Comparison of ENCODE assay signal across 24 cellular contexts in genomic region chr18:73660931-73661330, GRCh38.
"Had no signal": no experiment of that assay in that cellular context is flagged by ENCODE, and none has a peak within 500 bp of the region (broad histone marks: within the 10 kb centered on the region; RNA-seq: fewer than 3 reads in every experiment).

No MANE protein-coding gene starts in this region.

- H3K4me3 ChIP-seq: ascending aorta, breast epithelium, cardiac muscle cell, coronary artery, esophagus squamous epithelium, gastroesophageal sphincter had no signal

- H3K9me3 ChIP-seq: ascending aorta, breast epithelium, esophagus squamous epithelium, gastroesophageal sphincter had no signal

- H3K27ac ChIP-seq: ascending aorta, breast epithelium, cardiac muscle cell, coronary artery, epithelial cell of prostate, esophagus squamous epithelium, gastroesophageal sphincter had no signal

- DNase-seq: activated B cell treated with CpG ODN at 0.5 μM for 24 hours; activated CD4-positive, alpha-beta T cell treated with anti-CD3 and anti-CD28 coated beads for 48 hours; activated CD4-positive, alpha-beta T cell treated with anti-CD3 and anti-CD28 coated beads, Interleukin-2, amount 50 U/mL, for 1 hour; activated CD4-positive, alpha-beta T cell treated with anti-CD3 and anti-CD28 coated beads, Interleukin-2, amount 50 U/mL, for 48 hours; activated CD8-positive, alpha-beta memory T cell treated with anti-CD3 and anti-CD28 coated beads for 24 hours; activated CD8-positive, alpha-beta T cell treated with anti-CD3 and anti-CD28 coated beads for 36 hours; activated gamma-delta T cell; activated naive CD4-positive, alpha-beta T cell; activated naive CD4-positive, alpha-beta T cell treated with anti-CD3 and anti-CD28 coated beads, Interleukin-2, amount 10 ng/mL, durations not matched to agents 7 days and 5 days; activated naive CD8-positive, alpha-beta T cell treated with anti-CD3 and anti-CD28 coated beads, Interleukin-2, amount 10 ng/mL, durations not matched to agents 7 days and 5 days; activated T-cell treated with anti-CD3 and anti-CD28 coated beads, Interleukin-2, amount 50 U/mL, for 4 hours; central memory CD4-positive, alpha-beta T cell; effector CD4-positive, alpha-beta T cell; effector memory CD8-positive, alpha-beta T cell; esophagus squamous epithelium; foreskin melanocyte; head of caudate nucleus; T-helper 2 cell had no signal

- H3K36me3 ChIP-seq: ascending aorta, breast epithelium, cardiac muscle cell, esophagus squamous epithelium, gastroesophageal sphincter had no signal

- H3K4me1 ChIP-seq: ascending aorta, breast epithelium, esophagus squamous epithelium, gastroesophageal sphincter had no signal

- H3K27me3 ChIP-seq: ascending aorta, breast epithelium, cardiac muscle cell, esophagus squamous epithelium, gastroesophageal sphincter had no signal
